27 cellular contexts compared by ENCODE assay signal in the genomic region with DNA sequence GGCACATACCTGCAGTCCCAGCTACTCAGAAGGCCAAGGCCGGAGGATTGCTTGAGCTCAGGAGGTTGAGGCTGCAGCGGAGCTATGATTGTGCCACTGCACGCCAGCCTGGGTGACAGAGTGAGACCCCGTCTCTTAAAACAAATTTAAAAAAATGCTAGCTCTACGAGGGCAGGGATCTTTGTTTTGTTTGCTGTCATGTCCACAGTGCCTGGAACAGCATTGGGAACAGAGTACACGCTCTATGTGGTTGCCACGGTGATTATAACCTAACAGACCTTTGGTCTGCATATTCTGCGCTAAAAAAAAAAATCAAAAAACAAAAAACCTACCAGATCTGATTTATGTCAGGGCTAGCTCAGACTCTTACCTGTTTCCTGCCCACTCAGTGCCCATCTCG. TPM values are rescaled to one million over a fixed set of nuclear protein-coding genes. Genes with fewer than 3 reads are reported as not detected.
"Had no signal": no experiment of that assay in that cellular context is flagged by ENCODE, and none has a peak within 500 bp of the region (broad histone marks: within the 10 kb centered on the region; RNA-seq: fewer than 3 reads in every experiment).

No MANE protein-coding gene starts in this region.

- H3K9me3 ChIP-seq: adrenal gland, body of pancreas, breast epithelium, SJCRH30 had no signal

- H3K27ac ChIP-seq: adrenal gland, body of pancreas, breast epithelium, SJCRH30, SK-N-MC, WERI-Rb-1 had no signal

- H3K4me3 ChIP-seq: adrenal gland, body of pancreas, breast epithelium, SJCRH30, SK-N-MC had no signal

- H3K4me1 ChIP-seq: breast epithelium, SJCRH30 had no signal

- DNase-seq: activated CD4-positive, alpha-beta T cell treated with anti-CD3 and anti-CD28 coated beads, Interleukin-2, amount 10 ng/mL, durations not matched to agents 7 days and 5 days; activated CD4-positive, alpha-beta T cell treated with anti-CD3 and anti-CD28 coated beads, Interleukin-2, amount 50 U/mL, for 48 hours; activated gamma-delta T cell treated with Interleukin-2 at 50 U/mL for 16 hours; activated naive CD4-positive, alpha-beta T cell treated with anti-CD3 and anti-CD28 coated beads for 36 hours; activated T-cell treated with anti-CD3 and anti-CD28 coated beads, Interleukin-2, amount 50 U/mL, for 24 hours; adrenal gland; body of pancreas; Karpas-422; NCI-H1105; NCI-H1417 treated with DMSO at 0.1 percent for 48 hours; NCI-H187 treated with DMSO at 0.1 percent for 48 hours; NCI-H2081 treated with DMSO at 0.1 percent for 48 hours; NCI-H345; NCI-H524 treated with DMSO at 0.1 percent for 48 hours; SHP77; SJCRH30; T1000; WERI-Rb-1 had no signal

- ATAC-seq: activated naive CD4-positive, alpha-beta T cell treated with anti-CD3 and anti-CD28 coated beads, Interleukin-2, amount 50 U/mL, for 72 hours; body of pancreas; Panc1 had no signal

- H3K27me3 ChIP-seq: adrenal gland, body of pancreas, breast epithelium, SJCRH30 had no signal

- H3K27ac Mint-ChIP-seq: activated naive CD4-positive, alpha-beta T cell treated with anti-CD3 and anti-CD28 coated beads for 36 hours; activated naive CD4-positive, alpha-beta T cell treated with anti-CD3 and anti-CD28 coated beads, Interleukin-2, amount 50 U/mL, for 72 hours; activated T-cell treated with anti-CD3 and anti-CD28 coated beads, Interleukin-2, amount 50 U/mL, for 24 hours; activated T-helper 2 cell treated with anti-CD3 and anti-CD28 coated beads, Interferon-gamma antibody, Interleukin-2, Interleukin-4, amounts not matched to agents 10 μg/mL and 5 μg/mL and 100 μg/mL, durations not matched to agents 14 hours and 24 hours and 36 hours had no signal

- H3K36me3 ChIP-seq: adrenal gland, breast epithelium, SJCRH30, WERI-Rb-1 had no signal

- H3K9me3 Mint-ChIP-seq: activated CD4-positive, alpha-beta T cell treated with anti-CD3 and anti-CD28 coated beads, Interleukin-2, amount 10 ng/mL, durations not matched to agents 7 days and 5 days; activated naive CD4-positive, alpha-beta T cell treated with anti-CD3 and anti-CD28 coated beads for 36 hours; activated naive CD4-positive, alpha-beta T cell treated with anti-CD3 and anti-CD28 coated beads, Interleukin-2, amount 50 U/mL, for 72 hours; activated T-cell treated with anti-CD3 and anti-CD28 coated beads, Interleukin-2, amount 50 U/mL, for 24 hours; activated T-helper 2 cell treated with anti-CD3 and anti-CD28 coated beads, Interferon-gamma antibody, Interleukin-2, Interleukin-4, amounts not matched to agents 10 μg/mL and 5 μg/mL and 100 μg/mL, durations not matched to agents 14 hours and 24 hours and 36 hours had no signal

- H3K27me3 Mint-ChIP-seq: activated T-cell treated with anti-CD3 and anti-CD28 coated beads, Interleukin-2, amount 50 U/mL, for 24 hours had no signal

- H3K4me3 Mint-ChIP-seq: activated CD4-positive, alpha-beta T cell treated with anti-CD3 and anti-CD28 coated beads, Interleukin-2, amount 10 ng/mL, durations not matched to agents 7 days and 5 days; activated naive CD4-positive, alpha-beta T cell treated with anti-CD3 and anti-CD28 coated beads for 36 hours; activated T-cell treated with anti-CD3 and anti-CD28 coated beads, Interleukin-2, amount 50 U/mL, for 24 hours had no signal

RNA-seq across cellular contexts. Expression of gene SHFL, which starts 2.2 kb away (rescaled TPM):
- total RNA-seq: SJCRH30 had no signal

RNA-seq across cellular contexts. Expression of gene ANGPTL6, which starts 18.6 kb away (rescaled TPM):
- total RNA-seq: astrocyte, body of pancreas, MCF 10A, NCI-H460, RPMI7951, SJCRH30 had no signal
